ENCODE assay signal across 8 cellular contexts in the genomic region with DNA sequence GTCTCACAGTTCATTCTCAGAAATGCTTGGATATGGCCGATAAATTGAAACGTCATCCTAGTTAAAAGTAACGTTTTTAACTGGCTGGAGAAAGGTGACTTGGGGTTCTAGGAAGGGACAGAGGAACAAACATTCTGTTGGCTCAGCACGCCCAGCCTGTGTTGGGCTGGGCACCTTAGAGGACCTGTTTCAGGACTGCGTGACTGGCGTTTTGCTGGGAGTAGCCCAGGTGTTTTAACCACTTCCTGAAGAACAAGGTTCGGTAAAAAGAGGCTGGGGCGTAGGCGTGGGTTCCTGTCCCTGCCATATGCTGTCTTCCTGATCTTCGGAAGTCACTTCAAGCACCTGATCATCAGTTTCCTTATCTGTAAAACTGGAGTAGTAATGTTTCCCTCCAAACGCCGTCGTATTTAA. TPM values are rescaled to one million over a fixed set of nuclear protein-coding genes. Genes with fewer than 3 reads are reported as not detected.
DNase-seq lines count a peak whose midpoint lies in the region; ATAC-seq and TF ChIP-seq lines count a peak whose summit lies in the region.

No MANE protein-coding gene starts in this region.

- peak overlapping the region; percentile 92 for H3K27ac Mint-ChIP-seq in activated CD4-positive, alpha-beta T cell treated with anti-CD3 and anti-CD28 coated beads for 36 hours
- H3K27ac Mint-ChIP-seq in endodermal cell: no peak overlapping the region

- TF ChIP-seq CTCF in GM13977 (IDR thresholded peaks at IDR 0.05; ENCODE audit: extremely low read depth, insufficient read depth, missing control alignments) (no peak), endodermal cell (conservative IDR thresholded peaks at IDR 0.05) (no peak)

- ATAC-seq in HG03378 (IDR thresholded peaks at IDR 0.05; ENCODE audit: unreplicated experiment): peak; percentile 37
- ATAC-seq in activated CD4-positive, alpha-beta T cell treated with anti-CD3 and anti-CD28 coated beads for 36 hours: peak; percentile 12
- no peak for ATAC-seq in HG03460 (IDR thresholded peaks at IDR 0.05; ENCODE audit: unreplicated experiment)

- no peaks in the 10 kb centered on the region for H3K9me3 ChIP-seq in endodermal cell (ENCODE audit: control insufficient read depth, low read length)

- no peaks in the 10 kb centered on the region for H3K27me3 Mint-ChIP-seq in activated CD4-positive, alpha-beta T cell treated with anti-CD3 and anti-CD28 coated beads for 36 hours
- peaks cover 3% of the 10 kb centered on the region for H3K27me3 Mint-ChIP-seq in endodermal cell (ENCODE audit: insufficient read depth)

- H3K27ac ChIP-seq in endodermal cell (ENCODE audit: low read depth, low read length) (no peak overlapping the region), rectal smooth muscle tissue (ENCODE audit: low read depth, low read length) (peak overlapping the region; percentile 92)

- POLR2A ChIA-PET in activated CD4-positive, alpha-beta T cell treated with anti-CD3 and anti-CD28 coated beads for 36 hours (lab: Charles Lee): interaction anchor here (1.6 kb wide), 1 partner anchor 8 kb away, joined by 6 read pairs; no protein-coding TSS in a partner anchor

- H3K4me1 Mint-ChIP-seq in activated CD4-positive, alpha-beta T cell treated with anti-CD3 and anti-CD28 coated beads for 36 hours: peaks cover 35% of the 10 kb centered on the region
- H3K4me1 Mint-ChIP-seq in endodermal cell: peaks cover 10% of the 10 kb centered on the region

- H3K27me3 ChIP-seq in endodermal cell (ENCODE audit: control insufficient read depth, insufficient read depth, low read length, poor library complexity, severe bottlenecking) (no peaks in the 10 kb centered on the region), rectal smooth muscle tissue (ENCODE audit: control insufficient read depth, insufficient read depth, low read length) (no peaks in the 10 kb centered on the region)

- CTCF ChIA-PET in activated CD4-positive, alpha-beta T cell treated with anti-CD3 and anti-CD28 coated beads for 36 hours (lab: Charles Lee): interaction anchor here (0.7 to 1.9 kb wide), 4 partner anchors 8 to 1621 kb away, joined by 3 to 8 read pairs (median 4); no protein-coding TSS in a partner anchor

- in situ Hi-C loops in GM13977 (cut with MboI; ENCODE audit: low pct_unique_long_range_greater_than_20kb, low sequenced_read_pairs, unreplicated experiment): loop anchor here (10.0 to 25.0 kb wide), 2 partner anchors 105 to 288 kb away; no protein-coding TSS in a partner anchor

- H3K4me1 ChIP-seq in endodermal cell (ENCODE audit: control insufficient read depth, insufficient read depth, low read length) (no peaks in the 10 kb centered on the region), rectal smooth muscle tissue (ENCODE audit: control insufficient read depth, insufficient read depth, low read length) (peaks cover 18% of the 10 kb centered on the region)

- H3K4me3 ChIP-seq in endodermal cell (ENCODE audit: low read length) (peak overlapping the region; percentile 94), rectal smooth muscle tissue (ENCODE audit: low read length) (peak overlapping the region; percentile 61)

- peak overlapping the region; percentile 92 for H3K4me3 Mint-ChIP-seq in activated CD4-positive, alpha-beta T cell treated with anti-CD3 and anti-CD28 coated beads for 36 hours
- peak overlapping the region; percentile 85 for H3K4me3 Mint-ChIP-seq in endodermal cell

- DNase-seq in GM13977 (ENCODE audit: low spot score) (peak; percentile 40), endodermal cell (peak; percentile 61), GM03348 (ENCODE audit: low spot score) (no peak), SKM-1 (lab: John Stamatoyannopoulos, UW; ENCODE audit: unreplicated experiment) (no peak)
- peak; percentile 77 for DNase-seq in activated CD4-positive, alpha-beta T cell treated with anti-CD3 and anti-CD28 coated beads for 36 hours

- H3K9me3 Mint-ChIP-seq in activated CD4-positive, alpha-beta T cell treated with anti-CD3 and anti-CD28 coated beads for 36 hours (ENCODE audit: low read depth): no peaks in the 10 kb centered on the region
- no peaks in the 10 kb centered on the region for H3K9me3 Mint-ChIP-seq in endodermal cell

- H3K36me3 ChIP-seq in endodermal cell (ENCODE audit: control insufficient read depth, insufficient read depth, low read length) (peaks cover 6% of the 10 kb centered on the region), rectal smooth muscle tissue (ENCODE audit: control insufficient read depth, insufficient read depth, low read length) (no peaks in the 10 kb centered on the region)

- intact Hi-C loops in activated CD4-positive, alpha-beta T cell treated with anti-CD3 and anti-CD28 coated beads for 36 hours (cut with DNase I, micrococcal nuclease): loop anchor here (1.0 to 10.0 kb wide), 11 partner anchors 9 to 1047 kb away; a partner anchor contains a TSS

- H3K9ac ChIP-seq in endodermal cell (ENCODE audit: extremely low read depth, low read length, poor library complexity, severe bottlenecking) (peak overlapping the region; percentile 90), rectal smooth muscle tissue (ENCODE audit: low read length) (peak overlapping the region; percentile 77)

- 89% methylated on average over 13 of the region's 13 CpGs for WGBS in endodermal cell (ENCODE audit: insufficient coverage in 1 of 2, insufficient read length in 1 of 2), 2 experiments

- peaks cover 13% of the 10 kb centered on the region for H3K36me3 Mint-ChIP-seq in activated CD4-positive, alpha-beta T cell treated with anti-CD3 and anti-CD28 coated beads for 36 hours (ENCODE audit: low read depth)
- H3K36me3 Mint-ChIP-seq in endodermal cell (ENCODE audit: low read depth): peaks cover 15% of the 10 kb centered on the region

RNA-seq across cellular contexts. Expression of a gene that starts 1.1 kb away (rescaled TPM):
- 10 to 100 TPM; 11.2 to 16.9 TPM for total RNA-seq in activated CD4-positive, alpha-beta T cell treated with anti-CD3 and anti-CD28 coated beads for 36 hours
- total RNA-seq in endodermal cell: 10 to 100 TPM; 25.1 to 28.2 TPM
- 14.4 TPM for polyA plus RNA-seq in endodermal cell (2013, experiment 1 of 2)
- 14.3 TPM for polyA plus RNA-seq in endodermal cell (2013, experiment 2 of 2)

RNA-seq across cellular contexts. Expression of a gene that starts 10.0 kb away (rescaled TPM):
- 10 to 100 TPM; 18.6 to 21.7 TPM for total RNA-seq in activated CD4-positive, alpha-beta T cell treated with anti-CD3 and anti-CD28 coated beads for 36 hours
- 10 to 100 TPM; 31.7 to 35.8 TPM for total RNA-seq in endodermal cell
- 31.8 TPM for polyA plus RNA-seq in endodermal cell (2013, experiment 1 of 2)
- 31.8 TPM for polyA plus RNA-seq in endodermal cell (2013, experiment 2 of 2)

Comparison
In these comparisons a context has a peak if more than half of its experiments do, and no peak if none do; other contexts are left out.
1. DNase-seq: peak in GM13977 (single experiment), activated CD4-positive, alpha-beta T cell treated with anti-CD3 and anti-CD28 coated beads for 36 hours (single experiment) and endodermal cell (single experiment); none in GM03348 (single experiment) and SKM-1 (single experiment).